ENCODE assay signal across 1 cellular context in the genomic region with DNA sequence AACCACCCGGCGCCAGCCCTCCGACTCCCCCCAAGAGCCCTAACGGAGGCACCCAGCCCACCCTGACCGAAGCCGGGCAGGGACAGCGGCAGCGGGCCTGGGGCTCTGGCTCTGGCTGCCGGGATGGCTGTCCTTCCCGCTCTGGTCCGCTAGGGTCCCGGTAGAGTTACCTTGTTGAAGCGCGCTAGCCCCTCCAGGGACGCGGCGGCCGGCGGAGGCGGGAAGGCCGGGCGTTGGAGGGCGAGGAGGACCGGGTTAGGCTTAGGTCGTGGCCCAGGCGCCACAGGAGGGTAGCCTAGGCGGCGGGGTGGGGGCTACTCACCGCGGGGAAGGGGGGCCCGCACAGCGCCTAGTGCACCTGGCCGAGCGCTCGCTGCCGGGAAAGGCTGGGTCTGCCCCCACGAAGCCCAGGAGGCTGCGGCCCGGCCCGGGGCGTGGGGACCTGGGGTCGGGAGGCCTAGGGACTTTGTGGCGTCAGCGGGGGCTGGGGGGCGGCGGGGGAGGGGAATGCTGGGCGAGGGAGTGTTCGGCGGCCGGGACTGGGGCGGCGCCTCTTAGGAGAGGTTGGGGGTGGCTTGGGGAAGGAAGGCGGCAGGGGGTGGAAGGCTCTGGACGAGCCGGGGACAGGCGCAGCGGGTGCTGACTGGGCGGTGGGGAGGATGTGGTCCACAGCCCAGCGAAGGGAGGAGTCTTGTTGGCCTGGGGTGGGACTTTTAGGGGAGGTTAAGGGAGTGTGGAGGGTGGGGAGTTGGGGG.
TF ChIP-seq lines count a peak whose summit lies in the region.

Gene TRIM17, minus strand, starts transcription at position 645 of the 755 bp plus-strand sequence. CDS start 1,789 bp downstream, outside the sequence.

TF ChIP-seq in SK-N-SH treated with all-trans-retinoic acid at 6 μM for 48 hours, 23 proteins besides CTCF, POLR2A, EP300 and RAD21 (continued from another document):
- TF ChIP-seq POU6F1 (CRISPR knock-in tag; IDR thresholded peaks at IDR 0.05; ENCODE audit: borderline replicate concordance, low read depth) (no peak), CSRNP3 (CRISPR knock-in tag; IDR thresholded peaks at IDR 0.05) (no peak), ZNF565 (CRISPR knock-in tag; conservative IDR thresholded peaks at IDR 0.05; ENCODE audit: low read depth) (no peak)
TF ChIP-seq in SK-N-SH treated with all-trans-retinoic acid at 6 μM for 48 hours: peak in this region for 0.
